ENCODE assay signal across 20 cellular contexts in genomic region chr5:89480406-89481007, GRCh38.
DNase-seq lines count a peak whose midpoint lies in the region; ATAC-seq and TF ChIP-seq lines count a peak whose summit lies in the region.
"Had no signal": no experiment of that assay in that cellular context is flagged by ENCODE, and none has a peak within 500 bp of the region (broad histone marks: within the 10 kb centered on the region; RNA-seq: fewer than 3 reads in every experiment).

No MANE protein-coding gene starts in this region.

- H2AFZ ChIP-seq in PC-3 (ENCODE audit: low read length) = no peak overlapping the region

- H3K27ac Mint-ChIP-seq in stimulated activated naive CD8-positive, alpha-beta T cell treated with anti-CD3 and anti-CD28 coated beads, Interleukin-15, amount 100 ng/mL, for 72 hours = no peak overlapping the region

- H3K4me3 ChIP-seq in PC-3 (ENCODE audit: low read length) (no peak overlapping the region), fibroblast of the aortic adventitia (ENCODE audit: low read depth, low read length) (no peak overlapping the region), gastroesophageal sphincter (no peak overlapping the region), left ventricle myocardium inferior (no peak overlapping the region)
- H3K4me3 ChIP-seq: K562 had no signal

- no peak overlapping the region for H3K9ac ChIP-seq in PC-3 (ENCODE audit: low read length)

- H3K4me2 ChIP-seq in PC-3 (ENCODE audit: low read length) = no peak overlapping the region

- H3K4me1 ChIP-seq in PC-3 (ENCODE audit: insufficient read depth, low read length) (peaks cover 12% of the 10 kb centered on the region), gastroesophageal sphincter (no peaks in the 10 kb centered on the region), left ventricle myocardium inferior (peaks cover 4% of the 10 kb centered on the region)
- H3K4me1 ChIP-seq: BE2C had no signal

- intact Hi-C loops in PC-3 (cut with micrococcal nuclease) = no loop called here
- intact Hi-C loops in left ventricle myocardium inferior (cut with micrococcal nuclease) = no loop called here

- 100% methylated on average over 1 of the region's 1 CpG for WGBS in gastroesophageal sphincter (ENCODE audit: low coverage in 1 of 2), 2 donors

- no peaks in the 10 kb centered on the region for H4K20me1 ChIP-seq in PC-3 (ENCODE audit: low read length)

- no peak for DNase-seq in stimulated activated naive CD8-positive, alpha-beta T cell treated with anti-CD3 and anti-CD28 coated beads, Interleukin-15, Interleukin-2, amounts not matched to agents 100 U/mL and 50 U/mL, for 24 hours
- no peak for DNase-seq in stimulated activated naive CD8-positive, alpha-beta T cell treated with anti-CD3 and anti-CD28 coated beads, Interleukin-15, amount 100 ng/mL, for 72 hours
- DNase-seq in PC-3 (peak; percentile 73), fibroblast of the aortic adventitia (ENCODE audit: low read depth) (peak; percentile 15), NCI-H187 treated with DMSO at 0.1 percent for 48 hours (lab: John Stamatoyannopoulos, UW) (no peak), left ventricle myocardium inferior (no peak)
- DNase-seq: BE2C; EL; NCI-H1105; NCI-H146; NCI-H2029 treated with DMSO at 0.1 percent for 48 hours; NCI-H226; NCI-H524; NCI-H774; NK-92 treated with Interleukin-12 subunit alpha and Interleukin-12 subunit beta, amount 100 ng/mL, for 24 hours had no signal

- no peak for TF ChIP-seq POLR2A in gastroesophageal sphincter (IDR thresholded peaks at IDR 0.05)

- H3K79me2 ChIP-seq in PC-3 (ENCODE audit: low read length) = no peaks in the 10 kb centered on the region

- H3K27me3 Mint-ChIP-seq in stimulated activated naive CD8-positive, alpha-beta T cell treated with anti-CD3 and anti-CD28 coated beads, Interleukin-15, amount 100 ng/mL, for 72 hours = no peaks in the 10 kb centered on the region

- POLR2A ChIA-PET in PC-3 (lab: Charles Lee; ENCODE audit: unreplicated experiment) = no interaction called here

- H3K27me3 ChIP-seq in PC-3 (ENCODE audit: low read length) = no peaks in the 10 kb centered on the region
- H3K27me3 ChIP-seq in gastroesophageal sphincter = no peaks in the 10 kb centered on the region
- H3K27me3 ChIP-seq in left ventricle myocardium inferior (ENCODE audit: low read depth) = no peaks in the 10 kb centered on the region
- H3K27me3 ChIP-seq: BE2C had no signal

- H3K9me3 ChIP-seq in PC-3 (ENCODE audit: low read length) (no peaks in the 10 kb centered on the region), gastroesophageal sphincter (no peaks in the 10 kb centered on the region), left ventricle myocardium inferior (replicated peaks) (no peaks in the 10 kb centered on the region)
- H3K9me3 ChIP-seq: BE2C had no signal

- no peaks in the 10 kb centered on the region for H3K9me2 ChIP-seq in PC-3 (replicated peaks; ENCODE audit: low read length)

- H3F3A ChIP-seq in PC-3 (ENCODE audit: low read length, unreplicated experiment) = no peaks in the 10 kb centered on the region

- CTCF ChIA-PET in PC-3 (lab: Charles Lee) = no interaction called here

- no peaks in the 10 kb centered on the region for H3K4me1 Mint-ChIP-seq in stimulated activated naive CD8-positive, alpha-beta T cell treated with anti-CD3 and anti-CD28 coated beads, Interleukin-15, amount 100 ng/mL, for 72 hours

- no peak for TF ChIP-seq EP300 in gastroesophageal sphincter (IDR thresholded peaks at IDR 0.05)

- H3K9me3 Mint-ChIP-seq in stimulated activated naive CD8-positive, alpha-beta T cell treated with anti-CD3 and anti-CD28 coated beads, Interleukin-15, amount 100 ng/mL, for 72 hours = no peaks in the 10 kb centered on the region

- peak; percentile 28 for ATAC-seq in stimulated activated naive CD8-positive, alpha-beta T cell treated with anti-CD3 and anti-CD28 coated beads, Interleukin-15, Interleukin-2, amounts not matched to agents 100 U/mL and 50 U/mL, for 24 hours
- ATAC-seq in stimulated activated naive CD8-positive, alpha-beta T cell treated with anti-CD3 and anti-CD28 coated beads, Interleukin-15, amount 100 ng/mL, for 72 hours = no peak
- ATAC-seq in PC-3 = peak; percentile 62
- no peak for ATAC-seq in gastroesophageal sphincter
- ATAC-seq: HepG2, K562, Panc1, Right ventricle myocardium inferior had no signal

- no peak overlapping the region for H3K4me3 Mint-ChIP-seq in stimulated activated naive CD8-positive, alpha-beta T cell treated with anti-CD3 and anti-CD28 coated beads, Interleukin-15, amount 100 ng/mL, for 72 hours

- no peaks in the 10 kb centered on the region for H3K36me3 ChIP-seq in PC-3 (ENCODE audit: low read depth, low read length)
- no peaks in the 10 kb centered on the region for H3K36me3 ChIP-seq in gastroesophageal sphincter
- H3K36me3 ChIP-seq in left ventricle myocardium inferior = no peaks in the 10 kb centered on the region
- H3K36me3 ChIP-seq: BE2C had no signal

- BruUV-seq in PC-3 (replicated peaks; lab: Mats Ljungman, UMichigan) = no TSS peak

- TF ChIP-seq CTCF in PC-3 (conservative IDR thresholded peaks at IDR 0.05; ENCODE audit: low read depth, low read length) (no peak), fibroblast of the aortic adventitia (IDR thresholded peaks at IDR 0.05; ENCODE audit: insufficient read depth, low read length) (no peak), gastroesophageal sphincter (IDR thresholded peaks at IDR 0.05) (no peak), left ventricle myocardium inferior (IDR thresholded peaks at IDR 0.05; ENCODE audit: borderline replicate concordance) (no peak)

- H3K27ac ChIP-seq in PC-3 (ENCODE audit: low read length) (peak overlapping the region; percentile 48), gastroesophageal sphincter (no peak overlapping the region), left ventricle myocardium inferior (replicated peaks) (no peak overlapping the region)

Comparison
In these comparisons a context has a peak if more than half of its experiments do, and no peak if none do; other contexts are left out.
1. ATAC-seq: peak in stimulated activated naive CD8-positive, alpha-beta T cell treated with anti-CD3 and anti-CD28 coated beads, Interleukin-15, Interleukin-2, amounts not matched to agents 100 U/mL and 50 U/mL, for 24 hours (single experiment) and PC-3 (single experiment); none in stimulated activated naive CD8-positive, alpha-beta T cell treated with anti-CD3 and anti-CD28 coated beads, Interleukin-15, amount 100 ng/mL, for 72 hours (single experiment) and gastroesophageal sphincter (single experiment).
2. DNase-seq: peak in PC-3 (single experiment) and fibroblast of the aortic adventitia (single experiment); none in stimulated activated naive CD8-positive, alpha-beta T cell treated with anti-CD3 and anti-CD28 coated beads, Interleukin-15, Interleukin-2, amounts not matched to agents 100 U/mL and 50 U/mL, for 24 hours (single experiment), stimulated activated naive CD8-positive, alpha-beta T cell treated with anti-CD3 and anti-CD28 coated beads, Interleukin-15, amount 100 ng/mL, for 72 hours (0 of 2), NCI-H187 treated with DMSO at 0.1 percent for 48 hours (single experiment) and left ventricle myocardium inferior (single experiment).